8 cellular contexts compared by ENCODE assay signal in the genomic region with DNA sequence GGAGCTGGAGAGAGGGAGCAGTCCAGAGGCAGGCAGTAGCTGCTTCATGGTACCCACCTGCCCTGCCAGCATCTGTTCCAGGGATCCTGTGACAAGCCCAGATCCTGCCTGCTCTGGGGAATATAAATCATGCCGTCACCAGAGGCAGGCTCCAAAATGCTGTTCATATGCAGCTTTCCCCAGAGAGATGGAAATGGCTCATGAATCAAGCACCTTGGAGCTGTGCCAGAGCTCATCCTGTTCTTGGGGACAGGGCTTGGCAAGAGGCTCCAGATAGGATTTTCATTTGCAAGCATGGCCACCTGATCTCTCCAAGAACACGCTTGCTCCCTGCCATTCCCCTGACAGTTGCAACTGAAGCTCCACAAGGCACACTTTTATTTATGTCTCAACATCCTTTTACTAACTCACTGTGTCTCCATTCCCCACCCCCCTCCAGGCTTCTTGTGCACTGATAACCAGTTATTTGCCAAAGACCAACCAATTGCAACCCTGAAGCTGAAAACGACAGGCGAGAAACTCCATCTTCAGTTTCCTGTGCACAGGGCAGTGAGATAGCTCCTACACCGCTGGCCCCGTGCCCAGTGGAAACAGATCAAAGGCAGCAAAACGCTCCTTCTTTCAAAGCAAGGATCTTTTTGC.
DNase-seq lines count a peak whose midpoint lies in the region; ATAC-seq and TF ChIP-seq lines count a peak whose summit lies in the region.

No MANE protein-coding gene starts in this region.

- TF ChIP-seq CTCF in brain (conservative IDR thresholded peaks at IDR 0.05) (no peak), lower leg skin (IDR thresholded peaks at IDR 0.05) (no peak), GM13976 (IDR thresholded peaks at IDR 0.05; ENCODE audit: borderline replicate concordance, control extremely low read depth, extremely low read depth, insufficient read depth, missing control alignments) (no peak)

- ATAC-seq in GM18868 (IDR thresholded peaks at IDR 0.05; ENCODE audit: unreplicated experiment) (no peak), GM21515 (IDR thresholded peaks at IDR 0.05; ENCODE audit: unreplicated experiment) (no peak)

- intact Hi-C loops in lower leg skin (cut with DNase I; ENCODE audit: low total_unique reads): no loop called here

- peaks cover 57% of the 10 kb centered on the region for H3K4me1 Mint-ChIP-seq in brain

- DNase-seq in D341Med (ENCODE audit: low spot score): peak; percentile 87
- peak; percentile 85 for DNase-seq in NCI-H2029 treated with DMSO at 0.1 percent for 48 hours (lab: John Stamatoyannopoulos, UW)
- peak; percentile 65 to 88 for DNase-seq in lower leg skin (ENCODE audit: low spot score in 2 of 2)
- peak; percentile 79 for DNase-seq in ureter (ENCODE audit: low spot score)
- no peak for DNase-seq in GM13976 (ENCODE audit: low spot score)

- no peak for TF ChIP-seq POLR2A in lower leg skin (IDR thresholded peaks at IDR 0.05)

- no peak overlapping the region for H3K4me3 ChIP-seq in lower leg skin (ENCODE audit: low read depth, poor library complexity, severe bottlenecking)

- in situ Hi-C loops in GM13976 (cut with MboI; ENCODE audit: low sequenced_read_pairs, unreplicated experiment): loop anchor here (25.0 kb wide), 1 partner anchor 802 kb away; no protein-coding TSS in a partner anchor

- peak overlapping the region; percentile 36 to 77 (median 65) for H3K4me3 Mint-ChIP-seq in brain

- 25 to 39% methylated on average over 7 of the region's 7 CpGs for WGBS in lower leg skin, 2 donors

- H3K27me3 Mint-ChIP-seq in brain: no peaks in the 10 kb centered on the region

- peaks cover 30% of the 10 kb centered on the region for H3K36me3 Mint-ChIP-seq in brain

- peak overlapping the region; percentile 57 to 96 (median 90) for H3K27ac Mint-ChIP-seq in brain

- H3K9me3 Mint-ChIP-seq in brain: peaks cover 13 to 21% (median 14%) of the 10 kb centered on the region in 5 experiments
